ENCODE assay signal across 3 cellular contexts in the genomic region with DNA sequence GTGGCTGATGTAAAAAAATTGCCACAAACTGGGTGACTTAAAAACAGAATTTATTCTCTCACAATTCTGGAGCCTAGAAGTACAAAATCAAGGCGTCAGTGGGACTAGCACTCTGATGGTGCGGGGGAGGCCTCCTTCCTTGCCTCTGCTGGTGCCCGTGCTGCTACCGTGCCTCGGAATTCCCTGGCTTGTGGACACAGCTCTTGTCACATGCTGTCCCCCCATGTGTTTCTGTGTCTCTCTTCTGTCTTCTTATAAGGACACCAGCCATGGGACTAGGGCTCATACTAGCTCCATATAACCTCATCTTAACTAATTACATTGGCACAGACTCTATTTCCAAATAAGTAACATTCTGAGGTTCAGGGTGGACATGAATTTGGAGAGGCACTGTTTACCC.
"Had no signal": no experiment of that assay in that cellular context is flagged by ENCODE, and none has a peak within 500 bp of the region (broad histone marks: within the 10 kb centered on the region; RNA-seq: fewer than 3 reads in every experiment).

No MANE protein-coding gene starts in this region.

- H3K4me3 ChIP-seq: GM12878 had no signal

- DNase-seq: GDM1, GF-D8 had no signal
